In genomic region chr12:93813181-93813580, GRCh38 we compare ENCODE assay signal across 9 cellular contexts.
DNase-seq lines count a peak whose midpoint lies in the region; ATAC-seq, FAIRE-seq and TF ChIP-seq lines count a peak whose summit lies in the region.
"Had no signal": no experiment of that assay in that cellular context is flagged by ENCODE, and none has a peak within 500 bp of the region (broad histone marks: within the 10 kb centered on the region; RNA-seq: fewer than 3 reads in every experiment).

No MANE protein-coding gene starts in this region.

- H3K9me3 ChIP-seq in body of pancreas: no peaks in the 10 kb centered on the region
- no peaks in the 10 kb centered on the region for H3K9me3 ChIP-seq in heart right ventricle
- H3K9me3 ChIP-seq in pancreas: no peaks in the 10 kb centered on the region
- no peaks in the 10 kb centered on the region for H3K9me3 ChIP-seq in SJCRH30 (replicated peaks)

- TF ChIP-seq POLR2A in body of pancreas (IDR thresholded peaks at IDR 0.05): no peak

- no peak for DNase-seq in body of pancreas
- DNase-seq in heart right ventricle: no peak
- no peak for DNase-seq in pancreas
- DNase-seq in NCI-H2081 treated with DMSO at 0.1 percent for 48 hours (lab: John Stamatoyannopoulos, UW): no peak
- no peak for DNase-seq in SJCRH30
- DNase-seq: NK-92 treated with Interleukin-12 subunit alpha and Interleukin-12 subunit beta, amount 100 ng/mL, for 24 hours had no signal

- WGBS in body of pancreas, 2 donors: 25 to 29% methylated on average over 3 of the region's 3 CpGs
- 3 to 17% methylated on average over 3 of the region's 3 CpGs for WGBS in heart right ventricle, 2 donors
- 20 to 23% methylated on average over 3 of the region's 3 CpGs for WGBS in pancreas, 2 donors
- WGBS in urinary bladder: 20% methylated on average over 3 of the region's 3 CpGs

- TF ChIP-seq CTCF in body of pancreas (IDR thresholded peaks at IDR 0.05) (no peak), heart right ventricle (IDR thresholded peaks at IDR 0.05) (no peak), pancreas (IDR thresholded peaks at IDR 0.05) (no peak)

- H3K4me1 ChIP-seq in body of pancreas (peaks cover 30% of the 10 kb centered on the region), heart right ventricle (peaks cover 15 to 72% (median 56%) of the 10 kb centered on the region in 9 donors), pancreas (peaks cover 0 to 24% (median 17%) of the 10 kb centered on the region in 3 donors), urinary bladder (ENCODE audit: insufficient read depth) (no peaks in the 10 kb centered on the region), SJCRH30 (peaks cover 15% of the 10 kb centered on the region)

- H3K27ac ChIP-seq in body of pancreas: peak overlapping the region in 3 of 4 donors; percentile 56 to 66 (median 60)
- H3K27ac ChIP-seq in heart right ventricle: peak overlapping the region; percentile 80 to 96 (median 90)
- H3K27ac ChIP-seq in pancreas: peak overlapping the region in 3 of 4 donors; percentile 7 to 47 (median 47)
- peak overlapping the region; percentile 65 for H3K27ac ChIP-seq in urinary bladder (ENCODE audit: low read depth)
- no peak overlapping the region for H3K27ac ChIP-seq in SJCRH30

- H3K36me3 ChIP-seq in body of pancreas (replicated peaks in 1 of 2; ENCODE audit: insufficient read depth in 1 of 2, low read depth in 2 of 2): no peaks in the 10 kb centered on the region
- no peaks in the 10 kb centered on the region for H3K36me3 ChIP-seq in heart right ventricle
- H3K36me3 ChIP-seq in pancreas: no peaks in the 10 kb centered on the region
- H3K36me3 ChIP-seq in urinary bladder (ENCODE audit: insufficient read depth): no peaks in the 10 kb centered on the region
- H3K36me3 ChIP-seq in SJCRH30: no peaks in the 10 kb centered on the region

- H3K4me3 ChIP-seq in body of pancreas (no peak overlapping the region), heart right ventricle (peak overlapping the region in 5 of 10 donors; percentile 1 to 29 (median 21)), pancreas (no peak overlapping the region), urinary bladder (ENCODE audit: low read depth, low read length) (no peak overlapping the region), SJCRH30 (no peak overlapping the region)

- H3K27me3 ChIP-seq in body of pancreas: no peaks in the 10 kb centered on the region
- H3K27me3 ChIP-seq in heart right ventricle: no peaks in the 10 kb centered on the region
- no peaks in the 10 kb centered on the region for H3K27me3 ChIP-seq in pancreas
- H3K27me3 ChIP-seq in SJCRH30: no peaks in the 10 kb centered on the region

- no peak for FAIRE-seq in pancreas (lab: Jason Lieb, UNC)

- intact Hi-C loops in body of pancreas (cut with DNase I) (no loop called here), heart right ventricle (cut with DNase I) (loop anchor here in 7 of 10 donors (2.0 to 10.0 kb wide), 10 partner anchors 34 to 262 kb away; partner anchors contain the start of genes CRADD (in 2 of the 7) and SOCS2 (in 1 of the 7)), pancreas (cut with DNase I) (no loop called here)

- ATAC-seq in body of pancreas: peak; percentile 33
- peak; percentile 18 to 56 (median 39) for ATAC-seq in heart right ventricle
- peak; percentile 52 to 73 (median 64) for ATAC-seq in pancreas
- no peak for ATAC-seq in HG03095 (IDR thresholded peaks at IDR 0.05; ENCODE audit: unreplicated experiment)
- ATAC-seq: natural killer cell treated with Interleukin-12 subunit alpha and Interleukin-12 subunit beta and Interleukin-15 and Interleukin-18, amount 100 ng/mL, for 72 hours had no signal

Comparison
In these comparisons a context has a peak if more than half of its experiments do, and no peak if none do; other contexts are left out.
1. intact Hi-C loops: an anchor here in heart right ventricle (2.0 to 10.0 kb wide); none called in body of pancreas and pancreas.